Comparison of ENCODE assay signal across 1 cellular context in genomic region chr16:72474511-72475123, GRCh38.
TF ChIP-seq lines count a peak whose summit lies in the region.

No MANE protein-coding gene starts in this region.

TF ChIP-seq in HCT116, 20 proteins besides CTCF, POLR2A, EP300 and RAD21 (continued from another document):
- no peak for TF ChIP-seq ZBTB33 (IDR thresholded peaks at IDR 0.05; ENCODE audit: extremely low read depth, insufficient replicate concordance, low read length)
- no peak for TF ChIP-seq ZFX (IDR thresholded peaks at IDR 0.05)
- TF ChIP-seq CBX3 (IDR thresholded peaks at IDR 0.05; ENCODE audit: low read depth) = peak; percentile 76
- peak; percentile 19; the same call in 1 of the 2 replicates for TF ChIP-seq POLR2AphosphoS5 (IDR thresholded peaks at IDR 0.05; ENCODE audit: low read depth, low read length)
- no peak for TF ChIP-seq YY1 (IDR thresholded peaks at IDR 0.05; ENCODE audit: extremely low read depth, insufficient replicate concordance, low read depth, low read length)
TF ChIP-seq in HCT116: peak in this region for 8.
